ENCODE assay signal across 1 cellular context in the genomic region with DNA sequence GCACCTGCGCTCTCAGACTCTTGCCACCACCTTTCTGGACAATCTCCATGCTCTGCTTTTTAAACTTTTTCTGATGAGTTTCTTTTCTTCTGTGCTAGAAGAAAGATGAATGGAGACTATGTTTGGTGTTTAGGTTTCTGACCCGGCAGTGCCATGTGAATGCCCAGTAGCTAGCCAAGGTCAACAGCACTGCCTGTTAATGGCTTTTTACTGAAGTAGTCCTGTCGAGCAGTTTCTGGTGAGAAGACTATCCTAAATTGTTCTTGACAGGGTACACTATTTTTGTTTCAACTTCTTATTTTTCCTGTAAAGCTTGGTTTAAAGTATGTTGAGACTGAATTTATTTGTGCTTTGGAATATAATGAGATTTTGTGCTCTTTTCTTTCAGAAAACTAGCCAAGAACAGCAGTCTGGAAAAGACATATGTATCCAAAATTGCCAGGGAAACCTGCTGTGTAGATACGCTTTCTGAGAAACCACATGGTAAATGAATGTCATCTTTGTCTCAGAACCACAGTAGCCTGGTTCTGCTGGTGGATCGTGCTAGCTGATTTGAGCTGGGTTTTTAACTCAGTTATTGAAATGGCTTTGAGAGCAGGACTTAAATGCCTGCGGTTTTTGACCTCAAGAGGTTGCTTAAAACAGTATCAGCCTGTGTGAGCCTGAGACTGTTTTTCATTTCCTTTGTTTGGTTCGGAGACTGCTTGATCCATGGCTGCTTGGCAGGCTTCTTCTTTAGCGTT.
TF ChIP-seq lines count a peak whose summit lies in the region.

No MANE protein-coding gene starts in this region.

TF ChIP-seq in GM12878, 131 proteins besides CTCF, POLR2A, EP300 and RAD21 (continues in another document):
- TF ChIP-seq, protein P1, sequence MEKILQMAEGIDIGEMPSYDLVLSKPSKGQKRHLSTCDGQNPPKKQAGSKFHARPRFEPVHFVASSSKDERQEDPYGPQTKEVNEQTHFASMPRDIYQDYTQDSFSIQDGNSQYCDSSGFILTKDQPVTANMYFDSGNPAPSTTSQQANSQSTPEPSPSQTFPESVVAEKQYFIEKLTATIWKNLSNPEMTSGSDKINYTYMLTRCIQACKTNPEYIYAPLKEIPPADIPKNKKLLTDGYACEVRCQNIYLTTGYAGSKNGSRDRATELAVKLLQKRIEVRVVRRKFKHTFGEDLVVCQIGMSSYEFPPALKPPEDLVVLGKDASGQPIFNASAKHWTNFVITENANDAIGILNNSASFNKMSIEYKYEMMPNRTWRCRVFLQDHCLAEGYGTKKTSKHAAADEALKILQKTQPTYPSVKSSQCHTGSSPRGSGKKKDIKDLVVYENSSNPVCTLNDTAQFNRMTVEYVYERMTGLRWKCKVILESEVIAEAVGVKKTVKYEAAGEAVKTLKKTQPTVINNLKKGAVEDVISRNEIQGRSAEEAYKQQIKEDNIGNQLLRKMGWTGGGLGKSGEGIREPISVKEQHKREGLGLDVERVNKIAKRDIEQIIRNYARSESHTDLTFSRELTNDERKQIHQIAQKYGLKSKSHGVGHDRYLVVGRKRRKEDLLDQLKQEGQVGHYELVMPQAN (conservative IDR thresholded peaks at IDR 0.05) = no peak
- peak; percentile 80 for TF ChIP-seq MEF2B (IDR thresholded peaks at IDR 0.05; ENCODE audit: partially characterized antibody, poor library complexity, severe bottlenecking)
- TF ChIP-seq RELA (IDR thresholded peaks at IDR 0.05; ENCODE audit: borderline replicate concordance, partially characterized antibody) = no peak
- no peak for TF ChIP-seq TARDBP (IDR thresholded peaks at IDR 0.05; ENCODE audit: borderline replicate concordance)
- TF ChIP-seq, protein P2, sequence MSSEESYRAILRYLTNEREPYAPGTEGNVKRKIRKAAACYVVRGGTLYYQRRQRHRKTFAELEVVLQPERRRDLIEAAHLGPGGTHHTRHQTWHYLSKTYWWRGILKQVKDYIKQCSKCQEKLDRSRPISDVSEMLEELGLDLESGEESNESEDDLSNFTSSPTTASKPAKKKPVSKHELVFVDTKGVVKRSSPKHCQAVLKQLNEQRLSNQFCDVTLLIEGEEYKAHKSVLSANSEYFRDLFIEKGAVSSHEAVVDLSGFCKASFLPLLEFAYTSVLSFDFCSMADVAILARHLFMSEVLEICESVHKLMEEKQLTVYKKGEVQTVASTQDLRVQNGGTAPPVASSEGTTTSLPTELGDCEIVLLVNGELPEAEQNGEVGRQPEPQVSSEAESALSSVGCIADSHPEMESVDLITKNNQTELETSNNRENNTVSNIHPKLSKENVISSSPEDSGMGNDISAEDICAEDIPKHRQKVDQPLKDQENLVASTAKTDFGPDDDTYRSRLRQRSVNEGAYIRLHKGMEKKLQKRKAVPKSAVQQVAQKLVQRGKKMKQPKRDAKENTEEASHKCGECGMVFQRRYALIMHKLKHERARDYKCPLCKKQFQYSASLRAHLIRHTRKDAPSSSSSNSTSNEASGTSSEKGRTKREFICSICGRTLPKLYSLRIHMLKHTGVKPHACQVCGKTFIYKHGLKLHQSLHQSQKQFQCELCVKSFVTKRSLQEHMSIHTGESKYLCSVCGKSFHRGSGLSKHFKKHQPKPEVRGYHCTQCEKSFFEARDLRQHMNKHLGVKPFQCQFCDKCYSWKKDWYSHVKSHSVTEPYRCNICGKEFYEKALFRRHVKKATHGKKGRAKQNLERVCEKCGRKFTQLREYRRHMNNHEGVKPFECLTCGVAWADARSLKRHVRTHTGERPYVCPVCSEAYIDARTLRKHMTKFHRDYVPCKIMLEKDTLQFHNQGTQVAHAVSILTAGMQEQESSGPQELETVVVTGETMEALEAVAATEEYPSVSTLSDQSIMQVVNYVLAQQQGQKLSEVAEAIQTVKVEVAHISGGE (CRISPR knock-in tag; IDR thresholded peaks at IDR 0.05) = no peak
- no peak for TF ChIP-seq KLF5 (IDR thresholded peaks at IDR 0.05; ENCODE audit: partially characterized antibody)
- TF ChIP-seq TCF7 (IDR thresholded peaks at IDR 0.05; ENCODE audit: borderline replicate concordance) = no peak
- no peak for TF ChIP-seq SMAD1 (IDR thresholded peaks at IDR 0.05; ENCODE audit: low read depth, partially characterized antibody)
- no peak for TF ChIP-seq NFXL1 (IDR thresholded peaks at IDR 0.05; ENCODE audit: borderline replicate concordance)
- peak; percentile 51 for TF ChIP-seq IKZF1 (conservative IDR thresholded peaks at IDR 0.05)
- TF ChIP-seq ZSCAN29 (IDR thresholded peaks at IDR 0.05) = peak; percentile 70; the same call in 1 of the 2 replicates
- TF ChIP-seq MTA2 (IDR thresholded peaks at IDR 0.05; ENCODE audit: low read depth) = peak; percentile 77
- TF ChIP-seq, protein P3, sequence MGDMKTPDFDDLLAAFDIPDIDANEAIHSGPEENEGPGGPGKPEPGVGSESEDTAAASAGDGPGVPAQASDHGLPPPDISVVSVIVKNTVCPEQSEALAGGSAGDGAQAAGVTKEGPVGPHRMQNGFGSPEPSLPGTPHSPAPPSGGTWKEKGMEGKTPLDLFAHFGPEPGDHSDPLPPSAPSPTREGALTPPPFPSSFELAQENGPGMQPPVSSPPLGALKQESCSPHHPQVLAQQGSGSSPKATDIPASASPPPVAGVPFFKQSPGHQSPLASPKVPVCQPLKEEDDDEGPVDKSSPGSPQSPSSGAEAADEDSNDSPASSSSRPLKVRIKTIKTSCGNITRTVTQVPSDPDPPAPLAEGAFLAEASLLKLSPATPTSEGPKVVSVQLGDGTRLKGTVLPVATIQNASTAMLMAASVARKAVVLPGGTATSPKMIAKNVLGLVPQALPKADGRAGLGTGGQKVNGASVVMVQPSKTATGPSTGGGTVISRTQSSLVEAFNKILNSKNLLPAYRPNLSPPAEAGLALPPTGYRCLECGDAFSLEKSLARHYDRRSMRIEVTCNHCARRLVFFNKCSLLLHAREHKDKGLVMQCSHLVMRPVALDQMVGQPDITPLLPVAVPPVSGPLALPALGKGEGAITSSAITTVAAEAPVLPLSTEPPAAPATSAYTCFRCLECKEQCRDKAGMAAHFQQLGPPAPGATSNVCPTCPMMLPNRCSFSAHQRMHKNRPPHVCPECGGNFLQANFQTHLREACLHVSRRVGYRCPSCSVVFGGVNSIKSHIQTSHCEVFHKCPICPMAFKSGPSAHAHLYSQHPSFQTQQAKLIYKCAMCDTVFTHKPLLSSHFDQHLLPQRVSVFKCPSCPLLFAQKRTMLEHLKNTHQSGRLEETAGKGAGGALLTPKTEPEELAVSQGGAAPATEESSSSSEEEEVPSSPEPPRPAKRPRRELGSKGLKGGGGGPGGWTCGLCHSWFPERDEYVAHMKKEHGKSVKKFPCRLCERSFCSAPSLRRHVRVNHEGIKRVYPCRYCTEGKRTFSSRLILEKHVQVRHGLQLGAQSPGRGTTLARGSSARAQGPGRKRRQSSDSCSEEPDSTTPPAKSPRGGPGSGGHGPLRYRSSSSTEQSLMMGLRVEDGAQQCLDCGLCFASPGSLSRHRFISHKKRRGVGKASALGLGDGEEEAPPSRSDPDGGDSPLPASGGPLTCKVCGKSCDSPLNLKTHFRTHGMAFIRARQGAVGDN (IDR thresholded peaks at IDR 0.05) = peak; percentile 91
- no peak for TF ChIP-seq MYB (IDR thresholded peaks at IDR 0.05; ENCODE audit: borderline replicate concordance, low read depth, low read length)
- TF ChIP-seq RAD51 (IDR thresholded peaks at IDR 0.05) = no peak
- TF ChIP-seq NBN (IDR thresholded peaks at IDR 0.05) = peak; percentile 61; the same call in 1 of the 2 replicates
- TF ChIP-seq KAT2A (conservative IDR thresholded peaks at IDR 0.05; ENCODE audit: control insufficient read depth, low read depth, low read length) = no peak
- TF ChIP-seq HDGF (IDR thresholded peaks at IDR 0.05) = no peak
- TF ChIP-seq SP1 (IDR thresholded peaks at IDR 0.05; ENCODE audit: low read depth, low read length) = no peak
- TF ChIP-seq ZNF24 (IDR thresholded peaks at IDR 0.05) = peak; percentile 57; the same call in 1 of the 2 replicates
- peak; percentile 48; the same call in 1 of the 2 replicates for TF ChIP-seq CHD2 (IDR thresholded peaks at IDR 0.05; ENCODE audit: borderline replicate concordance, low read depth, low read length)
- peak; percentile 49; the same call in 1 of the 2 replicates for TF ChIP-seq CBFB (IDR thresholded peaks at IDR 0.05; ENCODE audit: low read depth)
- TF ChIP-seq, protein P4, sequence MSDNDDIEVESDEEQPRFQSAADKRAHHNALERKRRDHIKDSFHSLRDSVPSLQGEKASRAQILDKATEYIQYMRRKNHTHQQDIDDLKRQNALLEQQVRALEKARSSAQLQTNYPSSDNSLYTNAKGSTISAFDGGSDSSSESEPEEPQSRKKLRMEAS (IDR thresholded peaks at IDR 0.05; ENCODE audit: low read depth, low read length) = peak; percentile 18; the same call in 1 of the 2 replicates
- TF ChIP-seq RBBP5 (conservative IDR thresholded peaks at IDR 0.05) = no peak
- no peak for TF ChIP-seq HCFC1 (IDR thresholded peaks at IDR 0.05; ENCODE audit: low read length)
- no peak for TF ChIP-seq IRF4 (IDR thresholded peaks at IDR 0.05; ENCODE audit: low read depth, low read length)
- 0 out of 2 replicates have a peak, but pooled peaks have one; percentile 38 for TF ChIP-seq STAT3 (IDR thresholded peaks at IDR 0.05; ENCODE audit: low read depth, low read length)
- no peak for TF ChIP-seq POU2F2 (IDR thresholded peaks at IDR 0.05; ENCODE audit: borderline replicate concordance, low read depth, low read length)
- TF ChIP-seq, protein P5, sequence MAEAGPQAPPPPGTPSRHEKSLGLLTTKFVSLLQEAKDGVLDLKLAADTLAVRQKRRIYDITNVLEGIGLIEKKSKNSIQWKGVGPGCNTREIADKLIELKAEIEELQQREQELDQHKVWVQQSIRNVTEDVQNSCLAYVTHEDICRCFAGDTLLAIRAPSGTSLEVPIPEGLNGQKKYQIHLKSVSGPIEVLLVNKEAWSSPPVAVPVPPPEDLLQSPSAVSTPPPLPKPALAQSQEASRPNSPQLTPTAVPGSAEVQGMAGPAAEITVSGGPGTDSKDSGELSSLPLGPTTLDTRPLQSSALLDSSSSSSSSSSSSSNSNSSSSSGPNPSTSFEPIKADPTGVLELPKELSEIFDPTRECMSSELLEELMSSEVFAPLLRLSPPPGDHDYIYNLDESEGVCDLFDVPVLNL (IDR thresholded peaks at IDR 0.05; ENCODE audit: low read depth, low read length) = no peak
- TF ChIP-seq MEF2A (IDR thresholded peaks at IDR 0.05; ENCODE audit: insufficient read depth, low read depth, low read length) = 0 out of 2 replicates have a peak, but pooled peaks have one; percentile 51
- TF ChIP-seq BHLHE40 (IDR thresholded peaks at IDR 0.05; ENCODE audit: borderline replicate concordance in 1 of 2, low read depth in 2 of 2, low read length in 1 of 2) = peak in 1 of 2 experiments; percentile 57; a peak in 1 of 4 replicates
- TF ChIP-seq, protein P6, sequence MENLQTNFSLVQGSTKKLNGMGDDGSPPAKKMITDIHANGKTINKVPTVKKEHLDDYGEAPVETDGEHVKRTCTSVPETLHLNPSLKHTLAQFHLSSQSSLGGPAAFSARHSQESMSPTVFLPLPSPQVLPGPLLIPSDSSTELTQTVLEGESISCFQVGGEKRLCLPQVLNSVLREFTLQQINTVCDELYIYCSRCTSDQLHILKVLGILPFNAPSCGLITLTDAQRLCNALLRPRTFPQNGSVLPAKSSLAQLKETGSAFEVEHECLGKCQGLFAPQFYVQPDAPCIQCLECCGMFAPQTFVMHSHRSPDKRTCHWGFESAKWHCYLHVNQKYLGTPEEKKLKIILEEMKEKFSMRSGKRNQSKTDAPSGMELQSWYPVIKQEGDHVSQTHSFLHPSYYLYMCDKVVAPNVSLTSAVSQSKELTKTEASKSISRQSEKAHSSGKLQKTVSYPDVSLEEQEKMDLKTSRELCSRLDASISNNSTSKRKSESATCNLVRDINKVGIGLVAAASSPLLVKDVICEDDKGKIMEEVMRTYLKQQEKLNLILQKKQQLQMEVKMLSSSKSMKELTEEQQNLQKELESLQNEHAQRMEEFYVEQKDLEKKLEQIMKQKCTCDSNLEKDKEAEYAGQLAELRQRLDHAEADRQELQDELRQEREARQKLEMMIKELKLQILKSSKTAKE (IDR thresholded peaks at IDR 0.05; ENCODE audit: low read depth, poor library complexity, severe bottlenecking) = peak; percentile 41
- TF ChIP-seq FOS (IDR thresholded peaks at IDR 0.05; ENCODE audit: borderline replicate concordance, extremely low read depth, insufficient read length) = no peak
- 0 out of 2 replicates have a peak, but pooled peaks have one; percentile 14 for TF ChIP-seq YY1 (IDR thresholded peaks at IDR 0.05; ENCODE audit: low read depth, low read length)
- 0 out of 2 replicates have a peak, but pooled peaks have one; percentile 41 for TF ChIP-seq NR2F1 (conservative IDR thresholded peaks at IDR 0.05)
- TF ChIP-seq ZZZ3 (IDR thresholded peaks at IDR 0.05; ENCODE audit: control insufficient read depth, insufficient read length, low read depth) = no peak
- TF ChIP-seq CEBPB (IDR thresholded peaks at IDR 0.05; ENCODE audit: borderline replicate concordance in 1 of 2, low read depth in 2 of 2, low read length in 2 of 2) = peak in 1 of 2 experiments; percentile 70; a peak in 1 of 4 replicates
- TF ChIP-seq, protein P7, sequence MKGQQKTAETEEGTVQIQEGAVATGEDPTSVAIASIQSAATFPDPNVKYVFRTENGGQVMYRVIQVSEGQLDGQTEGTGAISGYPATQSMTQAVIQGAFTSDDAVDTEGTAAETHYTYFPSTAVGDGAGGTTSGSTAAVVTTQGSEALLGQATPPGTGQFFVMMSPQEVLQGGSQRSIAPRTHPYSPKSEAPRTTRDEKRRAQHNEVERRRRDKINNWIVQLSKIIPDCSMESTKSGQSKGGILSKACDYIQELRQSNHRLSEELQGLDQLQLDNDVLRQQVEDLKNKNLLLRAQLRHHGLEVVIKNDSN (IDR thresholded peaks at IDR 0.05; ENCODE audit: borderline replicate concordance, extremely low read length, insufficient read depth, low read depth, low read length) = no peak
- no peak for TF ChIP-seq SMC3 (IDR thresholded peaks at IDR 0.05; ENCODE audit: borderline replicate concordance, low read length)
- TF ChIP-seq, protein P8, sequence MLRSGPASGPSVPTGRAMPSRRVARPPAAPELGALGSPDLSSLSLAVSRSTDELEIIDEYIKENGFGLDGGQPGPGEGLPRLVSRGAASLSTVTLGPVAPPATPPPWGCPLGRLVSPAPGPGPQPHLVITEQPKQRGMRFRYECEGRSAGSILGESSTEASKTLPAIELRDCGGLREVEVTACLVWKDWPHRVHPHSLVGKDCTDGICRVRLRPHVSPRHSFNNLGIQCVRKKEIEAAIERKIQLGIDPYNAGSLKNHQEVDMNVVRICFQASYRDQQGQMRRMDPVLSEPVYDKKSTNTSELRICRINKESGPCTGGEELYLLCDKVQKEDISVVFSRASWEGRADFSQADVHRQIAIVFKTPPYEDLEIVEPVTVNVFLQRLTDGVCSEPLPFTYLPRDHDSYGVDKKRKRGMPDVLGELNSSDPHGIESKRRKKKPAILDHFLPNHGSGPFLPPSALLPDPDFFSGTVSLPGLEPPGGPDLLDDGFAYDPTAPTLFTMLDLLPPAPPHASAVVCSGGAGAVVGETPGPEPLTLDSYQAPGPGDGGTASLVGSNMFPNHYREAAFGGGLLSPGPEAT (IDR thresholded peaks at IDR 0.05; ENCODE audit: low read depth) = peak; percentile 21; the same call in 1 of the 2 replicates
- no peak for TF ChIP-seq WRNIP1 (IDR thresholded peaks at IDR 0.05; ENCODE audit: borderline replicate concordance, low read depth, low read length)
- TF ChIP-seq ATF7 (IDR thresholded peaks at IDR 0.05; ENCODE audit: low read depth) = peak; percentile 32; the same call in 1 of the 2 replicates
- no peak for TF ChIP-seq RFX5 (IDR thresholded peaks at IDR 0.05; ENCODE audit: low read depth, low read length)
